Comparison of ENCODE assay signal across 17 cellular contexts in genomic region chr13:64127856-64128255, GRCh38.
DNase-seq lines count a peak whose midpoint lies in the region; FAIRE-seq and TF ChIP-seq lines count a peak whose summit lies in the region.
"Had no signal": no experiment of that assay in that cellular context is flagged by ENCODE, and none has a peak within 500 bp of the region (broad histone marks: within the 10 kb centered on the region; RNA-seq: fewer than 3 reads in every experiment).

No MANE protein-coding gene starts in this region.

- H3K4me3 ChIP-seq in OCI-LY3 (ENCODE audit: low read length) = no peak overlapping the region
- H3K4me3 ChIP-seq in endothelial cell of umbilical vein (replicated peaks in 1 of 3; ENCODE audit: insufficient read depth in 1 of 3, low read depth in 1 of 3, low read length in 3 of 3) = no peak overlapping the region
- no peak overlapping the region for H3K4me3 ChIP-seq in sigmoid colon
- H3K4me3 ChIP-seq in Caco-2 (ENCODE audit: low read depth, low read length) = no peak overlapping the region
- H3K4me3 ChIP-seq: HAP-1 had no signal

- TF ChIP-seq CTCF in OCI-LY3 (IDR thresholded peaks at IDR 0.05; ENCODE audit: low read depth, low read length) (no peak), endothelial cell of umbilical vein (IDR thresholded peaks at IDR 0.05; ENCODE audit: extremely low read depth in 1 of 2, insufficient read depth in 1 of 2, low read depth in 1 of 2, low read length in 2 of 2) (no peak), sigmoid colon (IDR thresholded peaks at IDR 0.05) (no peak), Caco-2 (IDR thresholded peaks at IDR 0.05; ENCODE audit: insufficient read depth in 1 of 2, low read depth in 1 of 2, low read length in 1 of 2, severe bottlenecking in 1 of 2, unreplicated experiment in 1 of 2) (no peak)

- H3K4me3 Mint-ChIP-seq in Caco-2 (ENCODE audit: unreplicated experiment) = no peak overlapping the region
- H3K4me3 Mint-ChIP-seq: CD14-positive monocyte; CD8-positive, alpha-beta T cell had no signal

- no peak for TF ChIP-seq POLR2A in endothelial cell of umbilical vein (IDR thresholded peaks at IDR 0.05; ENCODE audit: low read depth, low read length)
- TF ChIP-seq POLR2A in sigmoid colon (IDR thresholded peaks at IDR 0.05) = no peak

- CTCF ChIA-PET in endothelial cell of umbilical vein (lab: Charles Lee) = no interaction called here
- CTCF ChIA-PET in Caco-2 (lab: Charles Lee) = no interaction called here

- H3K9me1 ChIP-seq in endothelial cell of umbilical vein (replicated peaks; ENCODE audit: control insufficient read depth, extremely low read depth, insufficient read depth, low read length) = no peaks in the 10 kb centered on the region

- TF ChIP-seq EP300 in sigmoid colon (IDR thresholded peaks at IDR 0.05) = no peak

- peak; percentile 23 for FAIRE-seq in G401.6 (lab: Jason Lieb, UNC)
- peak; percentile 70 for FAIRE-seq in endothelial cell of umbilical vein (lab: Jason Lieb, UNC)
- FAIRE-seq: GM18507, H1, HTR-8/SVneo had no signal

- H3K9ac ChIP-seq in OCI-LY3 (ENCODE audit: low read length) (no peak overlapping the region), endothelial cell of umbilical vein (replicated peaks; ENCODE audit: extremely low read depth, insufficient read depth, low read length) (no peak overlapping the region)

- H4K20me1 ChIP-seq in OCI-LY3 (ENCODE audit: insufficient read depth, low read length) (no peaks in the 10 kb centered on the region), endothelial cell of umbilical vein (replicated peaks; ENCODE audit: control insufficient read depth, extremely low read depth, insufficient read depth, low read length) (no peaks in the 10 kb centered on the region)

- dilution Hi-C loops in endothelial cell of umbilical vein (cut with MboI; ENCODE audit: extremely low pct_ligation_motif_present, low sequenced_read_pairs) = no loop called here

- no peaks in the 10 kb centered on the region for H3K36me3 Mint-ChIP-seq in Caco-2 (ENCODE audit: insufficient read depth, unreplicated experiment)
- H3K36me3 Mint-ChIP-seq: CD14-positive monocyte; CD8-positive, alpha-beta T cell had no signal

- H3K36me3 ChIP-seq in OCI-LY3 (replicated peaks; ENCODE audit: low read depth, low read length) (no peaks in the 10 kb centered on the region), endothelial cell of umbilical vein (ENCODE audit: control insufficient read depth in 2 of 2, extremely low read depth in 1 of 2, insufficient read depth in 2 of 2, low read length in 2 of 2) (no peaks in the 10 kb centered on the region), sigmoid colon (no peaks in the 10 kb centered on the region), Caco-2 (ENCODE audit: control insufficient read depth, insufficient read depth, low read length) (no peaks in the 10 kb centered on the region)
- H3K36me3 ChIP-seq: HAP-1 had no signal

- POLR2A ChIA-PET in endothelial cell of umbilical vein (lab: Charles Lee) = no interaction called here
- POLR2A ChIA-PET in Caco-2 (lab: Charles Lee) = no interaction called here

- H3K27ac ChIP-seq in OCI-LY3 (ENCODE audit: low read length) (no peak overlapping the region), endothelial cell of umbilical vein (ENCODE audit: insufficient read depth, low read depth, low read length) (no peak overlapping the region), sigmoid colon (no peak overlapping the region)

- no peak overlapping the region for H3K4me2 ChIP-seq in OCI-LY3 (ENCODE audit: low read length)
- H3K4me2 ChIP-seq in endothelial cell of umbilical vein (ENCODE audit: insufficient read depth, low read length) = no peak overlapping the region

- peaks cover 6% of the 10 kb centered on the region for H3K4me1 Mint-ChIP-seq in Caco-2 (ENCODE audit: low read depth, unreplicated experiment)
- H3K4me1 Mint-ChIP-seq: CD14-positive monocyte had no signal

- peak; percentile 1 for DNase-seq in A172 (ENCODE audit: low spot score)
- DNase-seq in endothelial cell of umbilical vein (ENCODE audit: low read depth, low spot score) = peak; percentile 42
- DNase-seq in cerebellar cortex (ENCODE audit: low spot score) = no peak
- DNase-seq in amygdala (lab: John Stamatoyannopoulos, UW) = no peak
- DNase-seq in sigmoid colon = no peak
- no peak for DNase-seq in Caco-2
- DNase-seq: CD8-positive, alpha-beta T cell; COR-L47; DND-41; GF-D8 had no signal

- no peak overlapping the region for H3K27ac Mint-ChIP-seq in Caco-2 (ENCODE audit: unreplicated experiment)
- H3K27ac Mint-ChIP-seq: CD14-positive monocyte; CD8-positive, alpha-beta T cell had no signal

- H3K79me2 ChIP-seq in OCI-LY3 (ENCODE audit: low read length) = no peaks in the 10 kb centered on the region
- H3K79me2 ChIP-seq in endothelial cell of umbilical vein (ENCODE audit: control insufficient read depth, insufficient read depth, low read length) = no peaks in the 10 kb centered on the region

- intact Hi-C loops in endothelial cell of umbilical vein (cut with micrococcal nuclease) = no loop called here
- intact Hi-C loops in sigmoid colon (cut with DNase I) = no loop called here
- intact Hi-C loops in Caco-2 (cut with micrococcal nuclease; ENCODE audit: unreplicated experiment) = no loop called here

- H3K9me3 Mint-ChIP-seq in Caco-2 (ENCODE audit: unreplicated experiment) = no peaks in the 10 kb centered on the region

- H3K9me3 ChIP-seq in OCI-LY3 (ENCODE audit: insufficient read depth, low read length) (no peaks in the 10 kb centered on the region), endothelial cell of umbilical vein (replicated peaks; ENCODE audit: control insufficient read depth, insufficient read depth, low read length) (no peaks in the 10 kb centered on the region), sigmoid colon (peaks cover 0 to 3% (median 0%) of the 10 kb centered on the region in 4 donors), Caco-2 (no peaks in the 10 kb centered on the region)
- H3K9me3 ChIP-seq: HAP-1 had no signal

- BruUV-seq in endothelial cell of umbilical vein (replicated peaks; lab: Mats Ljungman, UMichigan) = no TSS peak
- no TSS peak for BruUV-seq in Caco-2 (replicated peaks; lab: Mats Ljungman, UMichigan)

- H3K4me1 ChIP-seq in OCI-LY3 (ENCODE audit: low read length) (peaks cover 7% of the 10 kb centered on the region), endothelial cell of umbilical vein (ENCODE audit: control insufficient read depth, extremely low read depth, insufficient read depth, low read length) (peaks cover 3% of the 10 kb centered on the region), sigmoid colon (no peaks in the 10 kb centered on the region), Caco-2 (no peaks in the 10 kb centered on the region)

- H3K27me3 Mint-ChIP-seq in Caco-2 (ENCODE audit: insufficient read depth, unreplicated experiment) = no peaks in the 10 kb centered on the region

- H2AFZ ChIP-seq in OCI-LY3 (ENCODE audit: low read depth, low read length) = 0 out of 2 replicates have a peak overlapping the region, but pooled peaks have one; percentile 42
- no peak overlapping the region for H2AFZ ChIP-seq in endothelial cell of umbilical vein (ENCODE audit: low read depth, low read length)

- H3K27me3 ChIP-seq in OCI-LY3 (ENCODE audit: low read depth, low read length) (no peaks in the 10 kb centered on the region), endothelial cell of umbilical vein (ENCODE audit: control insufficient read depth in 2 of 2, insufficient read depth in 2 of 2, low read length in 2 of 2) (no peaks in the 10 kb centered on the region), sigmoid colon (no peaks in the 10 kb centered on the region), Caco-2 (replicated peaks; ENCODE audit: control insufficient read depth, insufficient read depth, low read length) (no peaks in the 10 kb centered on the region)

TF ChIP-seq in endothelial cell of umbilical vein, 7 proteins besides CTCF, POLR2A, EP300 and RAD21:
- no peak for TF ChIP-seq POLR2AphosphoS5 (IDR thresholded peaks at IDR 0.05; ENCODE audit: insufficient read depth, low read depth, low read length)
- TF ChIP-seq JUN (IDR thresholded peaks at IDR 0.05; ENCODE audit: borderline replicate concordance, insufficient read depth, insufficient read length, low read depth) = no peak
- no peak for TF ChIP-seq FOS (IDR thresholded peaks at IDR 0.05; ENCODE audit: borderline replicate concordance, insufficient read depth, low read length)
- no peak for TF ChIP-seq MYC (IDR thresholded peaks at IDR 0.05; ENCODE audit: low read depth, low read length)
- TF ChIP-seq MAX (IDR thresholded peaks at IDR 0.05; ENCODE audit: insufficient read depth, insufficient read length) = no peak
- no peak for TF ChIP-seq GATA2 (IDR thresholded peaks at IDR 0.05; ENCODE audit: insufficient read depth, insufficient read length, low read depth, low read length)

Comparison
In these comparisons a context has a peak if more than half of its experiments do, and no peak if none do; other contexts are left out.
1. DNase-seq: peak in A172 (single experiment) and endothelial cell of umbilical vein (single experiment); none in cerebellar cortex (single experiment), amygdala (0 of 56), sigmoid colon (single experiment) and Caco-2 (0 of 2).